ENCODE assay signal across 9 cellular contexts in genomic region chr12:20624718-20625117, GRCh38.
DNase-seq lines count a peak whose midpoint lies in the region; TF ChIP-seq lines count a peak whose summit lies in the region.
"Had no signal": no experiment of that assay in that cellular context is flagged by ENCODE, and none has a peak within 500 bp of the region (broad histone marks: within the 10 kb centered on the region; RNA-seq: fewer than 3 reads in every experiment).

No MANE protein-coding gene starts in this region.

- TF ChIP-seq CTCF in fibroblast of pulmonary artery (IDR thresholded peaks at IDR 0.05; ENCODE audit: low read length, missing control alignments) (peak; percentile 70), retinal pigment epithelial cell (conservative IDR thresholded peaks at IDR 0.05; ENCODE audit: low read depth, low read length) (peak; percentile 64)

- H3K4me3 ChIP-seq in fibroblast of pulmonary artery (replicated peaks; ENCODE audit: low read depth, low read length) (no peak overlapping the region), retinal pigment epithelial cell (ENCODE audit: low read length) (no peak overlapping the region)
- H3K4me3 ChIP-seq: tibial nerve had no signal

- DNase-seq in NCI-H1417 (lab: John Stamatoyannopoulos, UW) = peak in 2 of 3 experiments; percentile 40 to 59
- no peak for DNase-seq in NCI-H1417 treated with DMSO at 0.1 percent for 48 hours (lab: John Stamatoyannopoulos, UW)
- DNase-seq in NCI-H82 treated with DMSO at 0.1 percent for 48 hours (lab: John Stamatoyannopoulos, UW; ENCODE audit: unreplicated experiment) = peak; percentile 92
- DNase-seq in fibroblast of pulmonary artery (ENCODE audit: low read depth) = peak; percentile 62
- no peak for DNase-seq in retinal pigment epithelial cell (ENCODE audit: low read depth)
- no peak for DNase-seq in SHP77 treated with DMSO at 0.1 percent for 48 hours (lab: John Stamatoyannopoulos, UW)
- no peak for DNase-seq in HUDEP-2 (lab: John Stamatoyannopoulos, UW; ENCODE audit: unreplicated experiment in 76 of 76)
- DNase-seq in OCI-M2 (lab: John Stamatoyannopoulos, UW; ENCODE audit: unreplicated experiment) = no peak

Comparison
In these comparisons a context has a peak if more than half of its experiments do, and no peak if none do; other contexts are left out.
1. DNase-seq: peak in NCI-H1417 (2 of 3), NCI-H82 treated with DMSO at 0.1 percent for 48 hours (single experiment) and fibroblast of pulmonary artery (single experiment); none in NCI-H1417 treated with DMSO at 0.1 percent for 48 hours (single experiment), retinal pigment epithelial cell (single experiment), SHP77 treated with DMSO at 0.1 percent for 48 hours (single experiment), HUDEP-2 (0 of 76) and OCI-M2 (single experiment).